In genomic region chr15:51284871-51285270, GRCh38 we compare ENCODE assay signal across 29 cellular contexts. TPM values are rescaled to one million over a fixed set of nuclear protein-coding genes. Genes with fewer than 3 reads are reported as not detected.
"Had no signal": no experiment of that assay in that cellular context is flagged by ENCODE, and none has a peak within 500 bp of the region (broad histone marks: within the 10 kb centered on the region; RNA-seq: fewer than 3 reads in every experiment).

No MANE protein-coding gene starts in this region.

- H3K27me3 Mint-ChIP-seq: type B pancreatic cell had no signal

- H3K27ac Mint-ChIP-seq: immature natural killer cell; memory B cell; naive thymus-derived CD4-positive, alpha-beta T cell; natural killer cell treated with Interleukin-12 subunit alpha and Interleukin-12 subunit beta and Interleukin-15 and Interleukin-18, amount 100 ng/mL, for 72 hours; progenitor cell of endocrine pancreas; stimulated activated naive B cell treated with anti-CD40 and anti-IgM and Interleukin-4, amounts not matched to agents 10 μg/mL and 1 μg/mL and 100 μg/mL, for 72 hours; type B pancreatic cell had no signal

- H3K36me3 ChIP-seq: left ventricle myocardium inferior, ovary, right atrium auricular region, right lobe of liver, stomach, thyroid gland, uterus had no signal

- H3K9me3 Mint-ChIP-seq: memory B cell; natural killer cell treated with Interleukin-12 subunit alpha and Interleukin-12 subunit beta and Interleukin-15 and Interleukin-18, amount 100 ng/mL, for 72 hours; stimulated activated naive B cell treated with anti-CD40 and anti-IgM and Interleukin-4, amounts not matched to agents 10 μg/mL and 1 μg/mL and 100 μg/mL, for 72 hours; type B pancreatic cell had no signal

- H3K4me2 ChIP-seq: smooth muscle cell had no signal

- H3K4me1 ChIP-seq: left ventricle myocardium inferior, right atrium auricular region, right lobe of liver, thyroid gland, uterus had no signal

- H3K4me3 ChIP-seq: left ventricle myocardium inferior, mucosa of descending colon, ovary, right atrium auricular region, right lobe of liver, smooth muscle cell, stomach, testis, thyroid gland, uterus had no signal

- H3K27ac ChIP-seq: left ventricle myocardium inferior, ovary, right atrium auricular region, right lobe of liver, stomach, testis, thyroid gland, uterus had no signal

- FAIRE-seq: islet of Langerhans had no signal

- H3K27me3 ChIP-seq: ovary, right atrium auricular region, right lobe of liver, stomach, testis, thyroid gland, uterus had no signal

- DNase-seq: hypothalamus; immature natural killer cell; left ventricle myocardium inferior; midbrain; mucosa of descending colon; naive thymus-derived CD4-positive, alpha-beta T cell; ovary; right lobe of liver; stimulated activated CD4-positive, alpha-beta T cell treated with anti-CD3 and anti-CD28 coated beads, Interleukin-1b, Interleukin-23, amount 100 ng/mL, for 48 hours; stimulated activated CD4-positive, alpha-beta T cell treated with anti-CD3 and anti-CD28 coated beads, Interleukin-2, amount 100 ng/mL, for 48 hours; stimulated activated CD4-positive, alpha-beta T cell treated with anti-CD3 and anti-CD28 coated beads, Interleukin-4, amount 100 ng/mL, for 4 hours; stimulated activated naive B cell treated with anti-CD40 and anti-IgM and Interleukin-4, amounts not matched to agents 10 μg/mL and 1 μg/mL and 100 μg/mL, for 72 hours; stimulated activated naive CD8-positive, alpha-beta T cell treated with anti-CD3 and anti-CD28 coated beads, Interleukin-15, Interleukin-2, amounts not matched to agents 100 U/mL and 50 U/mL, for 24 hours; stomach; testis; thyroid gland; uterus had no signal

- H3K4me3 Mint-ChIP-seq: immature natural killer cell; memory B cell; naive thymus-derived CD4-positive, alpha-beta T cell; natural killer cell treated with Interleukin-12 subunit alpha and Interleukin-12 subunit beta and Interleukin-15 and Interleukin-18, amount 100 ng/mL, for 72 hours; stimulated activated naive B cell treated with anti-CD40 and anti-IgM and Interleukin-4, amounts not matched to agents 10 μg/mL and 1 μg/mL and 100 μg/mL, for 72 hours; type B pancreatic cell had no signal

- H3K36me3 Mint-ChIP-seq: immature natural killer cell; memory B cell; naive thymus-derived CD4-positive, alpha-beta T cell; natural killer cell treated with Interleukin-12 subunit alpha and Interleukin-12 subunit beta and Interleukin-15 and Interleukin-18, amount 100 ng/mL, for 72 hours; stimulated activated naive B cell treated with anti-CD40 and anti-IgM and Interleukin-4, amounts not matched to agents 10 μg/mL and 1 μg/mL and 100 μg/mL, for 72 hours; type B pancreatic cell had no signal

- ATAC-seq: mucosa of descending colon; naive thymus-derived CD4-positive, alpha-beta T cell; natural killer cell treated with Interleukin-12 subunit alpha and Interleukin-12 subunit beta and Interleukin-15 and Interleukin-18, amount 100 ng/mL, for 72 hours; right lobe of liver; stimulated activated naive B cell treated with anti-CD40 and anti-IgM and Interleukin-4, amounts not matched to agents 10 μg/mL and 1 μg/mL and 100 μg/mL, for 72 hours; stimulated activated naive CD8-positive, alpha-beta T cell treated with anti-CD3 and anti-CD28 coated beads, Interleukin-15, Interleukin-2, amounts not matched to agents 100 U/mL and 50 U/mL, for 24 hours had no signal

- H3K9me3 ChIP-seq: left ventricle myocardium inferior, mucosa of descending colon, ovary, right atrium auricular region, right lobe of liver, stomach, testis, thyroid gland, uterus had no signal

RNA-seq across cellular contexts. Expression of gene CYP19A1, which starts 53.5 kb away (rescaled TPM):
- total RNA-seq: kidney epithelial cell; lung microvascular endothelial cell; natural killer cell treated with Interleukin-12 subunit alpha and Interleukin-12 subunit beta and Interleukin-15 and Interleukin-18, amount 100 ng/mL, for 72 hours; progenitor cell of endocrine pancreas; pulmonary artery endothelial cell; renal cortical epithelial cell; right lobe of liver; smooth muscle cell; uterus had no signal
- polyA plus RNA-seq: immature natural killer cell; naive thymus-derived CD4-positive, alpha-beta T cell; neural cell; smooth muscle cell had no signal

RNA-seq across cellular contexts. Expression of gene GLDN, which starts 56.6 kb away (rescaled TPM):
- total RNA-seq: kidney epithelial cell; lung microvascular endothelial cell; naive thymus-derived CD4-positive, alpha-beta T cell; natural killer cell treated with Interleukin-12 subunit alpha and Interleukin-12 subunit beta and Interleukin-15 and Interleukin-18, amount 100 ng/mL, for 72 hours; pulmonary artery endothelial cell; renal cortical epithelial cell had no signal
- polyA plus RNA-seq: immature natural killer cell; naive thymus-derived CD4-positive, alpha-beta T cell had no signal
